In genomic region chr7:87144173-87144657, GRCh38 we compare ENCODE assay signal across 10 cellular contexts. TPM values are rescaled to one million over a fixed set of nuclear protein-coding genes. Genes with fewer than 3 reads are reported as not detected.
DNase-seq lines count a peak whose midpoint lies in the region; ATAC-seq lines count a peak whose summit lies in the region.
"Had no signal": no experiment of that assay in that cellular context is flagged by ENCODE, and none has a peak within 500 bp of the region (broad histone marks: within the 10 kb centered on the region; RNA-seq: fewer than 3 reads in every experiment).

No MANE protein-coding gene starts in this region.

- no peak overlapping the region for H3K4me3 Mint-ChIP-seq in T-helper 17 cell
- H3K4me3 Mint-ChIP-seq: GM23338 had no signal

- no peaks in the 10 kb centered on the region for H3K36me3 Mint-ChIP-seq in T-helper 17 cell (ENCODE audit: low read depth)

- peaks cover 10% of the 10 kb centered on the region for H3K27me3 Mint-ChIP-seq in T-helper 17 cell

- H3K27ac ChIP-seq in BLaER1, result no peak overlapping the region
- H3K27ac ChIP-seq: SJCRH30 had no signal

- peaks cover 10% of the 10 kb centered on the region for H3K4me1 Mint-ChIP-seq in T-helper 17 cell

- peaks cover 12% of the 10 kb centered on the region for H3K4me1 ChIP-seq in BLaER1

- H3K27ac Mint-ChIP-seq in T-helper 17 cell, result no peak overlapping the region
- H3K27ac Mint-ChIP-seq: GM23338 had no signal

- ATAC-seq in GM19035 (IDR thresholded peaks at IDR 0.05; ENCODE audit: unreplicated experiment) (peak; percentile 97), HG02763 (IDR thresholded peaks at IDR 0.05; ENCODE audit: unreplicated experiment) (peak; percentile 96), HG03575 (IDR thresholded peaks at IDR 0.05; ENCODE audit: extremely low read depth, insufficient number of reproducible peaks, low FRiP score, unreplicated experiment) (peak; percentile 98), T-helper 17 cell (no peak)
- ATAC-seq: GM23338 had no signal

- no peak overlapping the region for H3K9ac ChIP-seq in BLaER1

- no peaks in the 10 kb centered on the region for H3K27me3 ChIP-seq in BLaER1
- H3K27me3 ChIP-seq: SJCRH30 had no signal

- H3K36me3 ChIP-seq in BLaER1, result no peaks in the 10 kb centered on the region
- H3K36me3 ChIP-seq: SJCRH30 had no signal

- H3K4me2 ChIP-seq in BLaER1, result peak overlapping the region; percentile 4; the same call in 1 of the 2 replicates
- H3K4me2 ChIP-seq: GM23338 had no signal

- DNase-seq in NCI-H1048 (lab: John Stamatoyannopoulos, UW), result no peak
- no peak for DNase-seq in foreskin melanocyte
- no peak for DNase-seq in NCI-H146 (lab: John Stamatoyannopoulos, UW)
- DNase-seq in T-helper 17 cell, result no peak

- no peaks in the 10 kb centered on the region for H4K20me1 ChIP-seq in BLaER1

- no peak overlapping the region for H3K4me3 ChIP-seq in BLaER1
- H3K4me3 ChIP-seq: GM23338, SJCRH30 had no signal

- no peaks in the 10 kb centered on the region for H3K9me3 ChIP-seq in BLaER1
- no peaks in the 10 kb centered on the region for H3K9me3 ChIP-seq in T-helper 17 cell (ENCODE audit: control insufficient read depth, low read length, poor library complexity, severe bottlenecking)
- H3K9me3 ChIP-seq: SJCRH30 had no signal

RNA-seq across cellular contexts. Expression of gene DMTF1, which starts 8.0 kb away (rescaled TPM):
- total RNA-seq in T-helper 17 cell, result 100 to 1,000 TPM; 125 to 131 TPM
